In genomic region chr12:104698871-104699270, GRCh38 we compare ENCODE assay signal across 28 cellular contexts.
A peak's percentile ranks its signal among the peaks of the same experiment; 100 is the strongest.
DNase-seq lines count a peak whose midpoint lies in the region; ATAC-seq, FAIRE-seq and TF ChIP-seq lines count a peak whose summit lies in the region.
"Had no signal": no experiment of that assay in that cellular context is flagged by ENCODE, and none has a peak within 500 bp of the region (broad histone marks: within the 10 kb centered on the region; RNA-seq: fewer than 3 reads in every experiment).

No MANE protein-coding gene starts in this region.

- H3K4me2 ChIP-seq in GM23248 (ENCODE audit: unreplicated experiment) = peak overlapping the region; percentile 22
- no peak overlapping the region for H3K4me2 ChIP-seq in astrocyte (ENCODE audit: low read length)
- no peak overlapping the region for H3K4me2 ChIP-seq in Karpas-422 (ENCODE audit: low read depth, low read length, poor library complexity, severe bottlenecking)

- no peaks in the 10 kb centered on the region for H3K27me3 Mint-ChIP-seq in astrocyte (ENCODE audit: low read depth, unreplicated experiment)
- H3K27me3 Mint-ChIP-seq in natural killer cell treated with Interleukin-12 subunit alpha and Interleukin-12 subunit beta and Interleukin-15 and Interleukin-18, amount 100 ng/mL, for 72 hours = no peaks in the 10 kb centered on the region
- H3K27me3 Mint-ChIP-seq: activated CD8-positive, alpha-beta memory T cell treated with anti-CD3 and anti-CD28 coated beads, Interleukin-2, amount 10 ng/mL, durations not matched to agents 7 days and 5 days; activated naive CD4-positive, alpha-beta T cell treated with anti-CD3 and anti-CD28 coated beads, Interleukin-2, amount 10 ng/mL, durations not matched to agents 7 days and 5 days; stimulated activated naive CD8-positive, alpha-beta T cell treated with anti-CD3 and anti-CD28 coated beads, Interleukin-15, amount 100 ng/mL, for 72 hours had no signal

- H3K79me2 ChIP-seq in ACC112 (ENCODE audit: control insufficient read depth, insufficient read depth, low read length, unreplicated experiment) (peaks cover 10% of the 10 kb centered on the region), GM23248 (ENCODE audit: insufficient read depth) (no peaks in the 10 kb centered on the region), astrocyte (ENCODE audit: insufficient read depth, low read length) (peaks cover 10% of the 10 kb centered on the region), Karpas-422 (ENCODE audit: low read length) (no peaks in the 10 kb centered on the region)

- peak overlapping the region; percentile 56 for H3K27ac ChIP-seq in ACC112 (ENCODE audit: low read depth, low read length)
- H3K27ac ChIP-seq in GM23248 = peak overlapping the region; percentile 63
- no peak overlapping the region for H3K27ac ChIP-seq in astrocyte (ENCODE audit: low read depth, low read length)
- H3K27ac ChIP-seq in Karpas-422 (ENCODE audit: low read length) = no peak overlapping the region
- H3K27ac ChIP-seq: Peyer's patch, psoas muscle, tibial nerve had no signal

- H3K4me3 Mint-ChIP-seq in astrocyte (ENCODE audit: unreplicated experiment) = no peak overlapping the region
- H3K4me3 Mint-ChIP-seq in natural killer cell treated with Interleukin-12 subunit alpha and Interleukin-12 subunit beta and Interleukin-15 and Interleukin-18, amount 100 ng/mL, for 72 hours = peak overlapping the region; percentile 50
- H3K4me3 Mint-ChIP-seq: activated CD8-positive, alpha-beta memory T cell treated with anti-CD3 and anti-CD28 coated beads, Interleukin-2, amount 10 ng/mL, durations not matched to agents 7 days and 5 days; activated naive CD4-positive, alpha-beta T cell treated with anti-CD3 and anti-CD28 coated beads, Interleukin-2, amount 10 ng/mL, durations not matched to agents 7 days and 5 days; activated T-helper 1 cell treated with anti-CD3 and anti-CD28 coated beads, Interleukin-12 subunit alpha, Interleukin-12 subunit beta, Interleukin-2, Interleukin-4 antibody, amounts not matched to agents 30 ng/mL and 10 ng/mL and 1 ng/mL, durations not matched to agents 14 hours and 24 hours and 36 hours; WTC11 had no signal

- no peak for TF ChIP-seq CTCF in astrocyte (IDR thresholded peaks at IDR 0.05; ENCODE audit: insufficient read depth, low read depth, low read length)

- H3K27ac Mint-ChIP-seq in astrocyte (ENCODE audit: unreplicated experiment) = peak overlapping the region; percentile 53
- H3K27ac Mint-ChIP-seq in natural killer cell treated with Interleukin-12 subunit alpha and Interleukin-12 subunit beta and Interleukin-15 and Interleukin-18, amount 100 ng/mL, for 72 hours = peak overlapping the region; percentile 93 to 96
- H3K27ac Mint-ChIP-seq: activated naive CD4-positive, alpha-beta T cell treated with anti-CD3 and anti-CD28 coated beads, Interleukin-2, amount 10 ng/mL, durations not matched to agents 7 days and 5 days; stimulated activated naive CD8-positive, alpha-beta T cell treated with anti-CD3 and anti-CD28 coated beads, Interleukin-15, amount 100 ng/mL, for 72 hours; WTC11 had no signal

- ATAC-seq in natural killer cell treated with Interleukin-12 subunit alpha and Interleukin-12 subunit beta and Interleukin-15 and Interleukin-18, amount 100 ng/mL, for 72 hours = no peak
- ATAC-seq in HG02981 (IDR thresholded peaks at IDR 0.05; ENCODE audit: unreplicated experiment) = no peak
- ATAC-seq: WTC11 had no signal

- DNase-seq in GM23248 (peak; percentile 82), astrocyte (ENCODE audit: low read depth) (peak; percentile 47), AG08396 (ENCODE audit: low spot score) (no peak), HUDEP-2 (lab: John Stamatoyannopoulos, UW; ENCODE audit: unreplicated experiment in 76 of 76) (no peak), Karpas-422 (no peak)
- DNase-seq in natural killer cell treated with Interleukin-12 subunit alpha and Interleukin-12 subunit beta and Interleukin-15 and Interleukin-18, amount 100 ng/mL, for 72 hours (ENCODE audit: low spot score) = no peak
- DNase-seq: activated CD8-positive, alpha-beta memory T cell treated with anti-CD3 and anti-CD28 coated beads, Interleukin-2, amount 10 ng/mL, durations not matched to agents 7 days and 5 days; activated naive CD4-positive, alpha-beta T cell treated with anti-CD3 and anti-CD28 coated beads, Interleukin-2, amount 10 ng/mL, durations not matched to agents 7 days and 5 days; amniotic stem cell; C1 segment of cervical spinal cord; COR-L47; effector CD4-positive, alpha-beta T cell; head of caudate nucleus; kidney; NCI-H1092; NCI-H187 treated with DMSO at 0.1 percent for 48 hours; NCI-H2227 treated with DMSO at 0.1 percent for 48 hours; NCI-H526 treated with DMSO at 0.1 percent for 48 hours; Peyer's patch; psoas muscle; SIG-M5 had no signal

- peaks cover 26% of the 10 kb centered on the region for H3K4me1 Mint-ChIP-seq in astrocyte (ENCODE audit: low read depth, unreplicated experiment)
- peaks cover 64 to 78% of the 10 kb centered on the region in 2 donors for H3K4me1 Mint-ChIP-seq in natural killer cell treated with Interleukin-12 subunit alpha and Interleukin-12 subunit beta and Interleukin-15 and Interleukin-18, amount 100 ng/mL, for 72 hours (ENCODE audit: low read depth in 2 of 2)

- H3K36me3 Mint-ChIP-seq in astrocyte (ENCODE audit: low read depth, unreplicated experiment) = peaks cover 7% of the 10 kb centered on the region
- H3K36me3 Mint-ChIP-seq in natural killer cell treated with Interleukin-12 subunit alpha and Interleukin-12 subunit beta and Interleukin-15 and Interleukin-18, amount 100 ng/mL, for 72 hours = peaks cover 17% of the 10 kb centered on the region
- H3K36me3 Mint-ChIP-seq: WTC11 had no signal

- H3K4me1 ChIP-seq in ACC112 (ENCODE audit: control insufficient read depth, insufficient read depth, low read length, unreplicated experiment) (peaks cover 86% of the 10 kb centered on the region), GM23248 (ENCODE audit: insufficient read depth) (peaks cover 79% of the 10 kb centered on the region), astrocyte (ENCODE audit: insufficient read depth, low read length) (peaks cover 23% of the 10 kb centered on the region), Karpas-422 (ENCODE audit: low read length) (no peaks in the 10 kb centered on the region)
- H3K4me1 ChIP-seq: psoas muscle had no signal

- H4K20me1 ChIP-seq in GM23248 (ENCODE audit: insufficient read depth) (no peaks in the 10 kb centered on the region), astrocyte (ENCODE audit: insufficient read depth, low read length) (peaks cover 48% of the 10 kb centered on the region), Karpas-422 (ENCODE audit: insufficient read depth, low read depth, low read length) (no peaks in the 10 kb centered on the region)

- H3K9me2 ChIP-seq in GM23248 (ENCODE audit: insufficient read depth) (no peaks in the 10 kb centered on the region), Karpas-422 (replicated peaks; ENCODE audit: insufficient read depth, low read length) (no peaks in the 10 kb centered on the region)

- in situ Hi-C loops in GM23248 (cut with MboI) = no loop called here

- no peaks in the 10 kb centered on the region for H3K27me3 ChIP-seq in ACC112 (ENCODE audit: insufficient read depth, low read length)
- no peaks in the 10 kb centered on the region for H3K27me3 ChIP-seq in GM23248 (replicated peaks; ENCODE audit: insufficient read depth)
- no peaks in the 10 kb centered on the region for H3K27me3 ChIP-seq in astrocyte (ENCODE audit: insufficient read depth, low read length)
- no peaks in the 10 kb centered on the region for H3K27me3 ChIP-seq in Karpas-422 (ENCODE audit: low read length)
- H3K27me3 ChIP-seq: Peyer's patch, tibial nerve had no signal

- FAIRE-seq in astrocyte (lab: Jason Lieb, UNC) = no peak
- FAIRE-seq: bronchial epithelial cell, kidney had no signal

- no peak overlapping the region for H2AFZ ChIP-seq in ACC112 (ENCODE audit: low read length, unreplicated experiment)
- H2AFZ ChIP-seq in GM23248 = no peak overlapping the region
- no peak overlapping the region for H2AFZ ChIP-seq in astrocyte (ENCODE audit: low read depth, low read length)
- H2AFZ ChIP-seq in Karpas-422 (ENCODE audit: low read length) = no peak overlapping the region

- H3K9me3 ChIP-seq in GM23248 (ENCODE audit: low read depth) (no peaks in the 10 kb centered on the region), astrocyte (ENCODE audit: insufficient read depth, low read depth, low read length) (no peaks in the 10 kb centered on the region), Karpas-422 (ENCODE audit: low read length) (no peaks in the 10 kb centered on the region)
- H3K9me3 ChIP-seq: Peyer's patch, psoas muscle, tibial nerve had no signal

- no peak overlapping the region for H3K4me3 ChIP-seq in ACC112 (ENCODE audit: low read depth, low read length)
- H3K4me3 ChIP-seq in GM23248 = no peak overlapping the region
- H3K4me3 ChIP-seq in astrocyte (ENCODE audit: insufficient read depth, low read depth, low read length) = no peak overlapping the region
- no peak overlapping the region for H3K4me3 ChIP-seq in Karpas-422 (ENCODE audit: low read length)
- H3K4me3 ChIP-seq: Peyer's patch, psoas muscle, tibial nerve had no signal

- H3F3A ChIP-seq in GM23248 (ENCODE audit: insufficient read depth) = peaks cover 53% of the 10 kb centered on the region

- H3K9ac ChIP-seq in GM23248 (peak overlapping the region; percentile 36), astrocyte (ENCODE audit: low read length) (no peak overlapping the region), Karpas-422 (ENCODE audit: low read length) (no peak overlapping the region)

- 35 to 37% methylated on average over 3 of the region's 3 CpGs for WGBS in GM23248 (ENCODE audit: low coverage in 1 of 2, low lambda C conversion rate in 2 of 2, missing lambda C conversion rate in 2 of 2), 2 experiments

- peaks cover 2% of the 10 kb centered on the region for H3K9me3 Mint-ChIP-seq in astrocyte (ENCODE audit: unreplicated experiment)
- H3K9me3 Mint-ChIP-seq in natural killer cell treated with Interleukin-12 subunit alpha and Interleukin-12 subunit beta and Interleukin-15 and Interleukin-18, amount 100 ng/mL, for 72 hours = peaks cover 7% of the 10 kb centered on the region
- H3K9me3 Mint-ChIP-seq: activated naive CD4-positive, alpha-beta T cell treated with anti-CD3 and anti-CD28 coated beads, Interleukin-2, amount 10 ng/mL, durations not matched to agents 7 days and 5 days; activated T-helper 1 cell treated with anti-CD3 and anti-CD28 coated beads, Interleukin-12 subunit alpha, Interleukin-12 subunit beta, Interleukin-2, Interleukin-4 antibody, amounts not matched to agents 30 ng/mL and 10 ng/mL and 1 ng/mL, durations not matched to agents 14 hours and 24 hours and 36 hours; WTC11 had no signal

- H3K36me3 ChIP-seq in ACC112 (ENCODE audit: insufficient read depth, low read length) (no peaks in the 10 kb centered on the region), GM23248 (ENCODE audit: low read depth) (no peaks in the 10 kb centered on the region), astrocyte (ENCODE audit: insufficient read depth, low read length) (no peaks in the 10 kb centered on the region), Karpas-422 (ENCODE audit: insufficient read depth, low read length) (no peaks in the 10 kb centered on the region)
- H3K36me3 ChIP-seq: Peyer's patch, tibial nerve had no signal

Comparison
In these comparisons a context has a peak if more than half of its experiments do, and no peak if none do; other contexts are left out.
1. H3K27ac ChIP-seq: peak in ACC112 (single experiment) and GM23248 (single experiment); none in astrocyte (single experiment) and Karpas-422 (single experiment).
2. DNase-seq: peak in GM23248 (single experiment) and astrocyte (single experiment); none in natural killer cell treated with Interleukin-12 subunit alpha and Interleukin-12 subunit beta and Interleukin-15 and Interleukin-18, amount 100 ng/mL, for 72 hours (single experiment), AG08396 (single experiment), HUDEP-2 (0 of 76) and Karpas-422 (single experiment).